ENCODE assay signal across 19 cellular contexts in the genomic region with DNA sequence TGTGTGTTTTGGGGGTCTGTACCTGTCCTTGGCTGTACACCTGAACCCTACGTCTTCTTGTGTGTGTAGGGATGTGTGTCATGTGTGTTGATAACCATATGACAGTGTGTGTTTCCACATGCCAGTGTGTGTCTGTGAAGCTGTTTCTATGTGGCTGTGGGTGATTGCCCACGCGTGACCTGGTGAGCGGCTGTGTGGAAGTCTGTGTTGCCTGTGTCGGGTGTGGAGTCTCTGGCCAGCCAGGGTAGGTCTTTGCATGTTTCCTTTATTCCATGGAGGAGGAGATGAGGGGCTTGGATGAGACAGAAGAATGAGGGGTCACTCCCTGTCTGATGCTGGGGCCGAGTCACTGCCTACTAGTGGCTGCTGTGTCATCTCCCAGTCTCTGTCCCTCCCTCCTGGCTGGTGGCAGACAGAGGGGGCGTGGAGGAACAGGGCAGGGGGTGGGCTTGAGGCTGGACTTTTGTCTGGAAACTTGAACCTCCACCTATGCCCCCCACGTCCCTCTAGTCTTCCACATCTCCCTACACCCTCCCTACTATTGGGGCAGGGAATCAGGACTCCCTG. TPM values are rescaled to one million over a fixed set of nuclear protein-coding genes. Genes with fewer than 3 reads are reported as not detected.
DNase-seq lines count a peak whose midpoint lies in the region; ATAC-seq and TF ChIP-seq lines count a peak whose summit lies in the region.
"Had no signal": no experiment of that assay in that cellular context is flagged by ENCODE, and none has a peak within 500 bp of the region (broad histone marks: within the 10 kb centered on the region; RNA-seq: fewer than 3 reads in every experiment).

No MANE protein-coding gene starts in this region.

- no peak overlapping the region for H3K27ac Mint-ChIP-seq in H9
- H3K27ac Mint-ChIP-seq in dendritic cell treated with granulocyte-macrophage colony-stimulating factor and Interleukin-4, amounts not matched to agents 40 ng/mL and 50 ng/mL, for 4 days: peak overlapping the region; percentile 68

- H3K4me1 Mint-ChIP-seq in H9: peaks cover 15 to 31% of the 10 kb centered on the region in 2 experiments
- peaks cover 42% of the 10 kb centered on the region for H3K4me1 Mint-ChIP-seq in dendritic cell treated with granulocyte-macrophage colony-stimulating factor and Interleukin-4, amounts not matched to agents 40 ng/mL and 50 ng/mL, for 4 days (ENCODE audit: low read depth)

- peaks cover 19% of the 10 kb centered on the region for H3K27me3 Mint-ChIP-seq in H9 (ENCODE audit: low read depth)
- H3K27me3 Mint-ChIP-seq in dendritic cell treated with granulocyte-macrophage colony-stimulating factor and Interleukin-4, amounts not matched to agents 40 ng/mL and 50 ng/mL, for 4 days: peaks cover 34% of the 10 kb centered on the region

- H3K27ac ChIP-seq in H9 (ENCODE audit: insufficient read length, low read depth, low read length) (no peak overlapping the region), trophoblast cell (ENCODE audit: low read depth, low read length) (no peak overlapping the region)
- H3K27ac ChIP-seq: prostate gland, vagina had no signal

- H3T11ph ChIP-seq in H9 (ENCODE audit: low read length): no peak overlapping the region

- H3K4me3 Mint-ChIP-seq in H9: no peak overlapping the region
- no peak overlapping the region for H3K4me3 Mint-ChIP-seq in dendritic cell treated with granulocyte-macrophage colony-stimulating factor and Interleukin-4, amounts not matched to agents 40 ng/mL and 50 ng/mL, for 4 days
- H3K4me3 Mint-ChIP-seq: natural killer cell had no signal

- H4K8ac ChIP-seq in H9 (replicated peaks; ENCODE audit: insufficient read length, low read depth, low read length) (no peak overlapping the region), trophoblast cell (ENCODE audit: low read depth, low read length) (peak overlapping the region; percentile 0)

- H4K12ac ChIP-seq in trophoblast cell (ENCODE audit: low read depth, low read length): no peak overlapping the region

- H2BK20ac ChIP-seq in H9 (ENCODE audit: low read depth, low read length, poor library complexity, severe bottlenecking): no peak overlapping the region

- no peaks in the 10 kb centered on the region for H3K36me3 Mint-ChIP-seq in H9 (ENCODE audit: insufficient read depth in 1 of 3, low read depth in 3 of 3)
- peaks cover 7% of the 10 kb centered on the region for H3K36me3 Mint-ChIP-seq in dendritic cell treated with granulocyte-macrophage colony-stimulating factor and Interleukin-4, amounts not matched to agents 40 ng/mL and 50 ng/mL, for 4 days (ENCODE audit: low read depth)
- H3K36me3 Mint-ChIP-seq: natural killer cell had no signal

- H2AK5ac ChIP-seq in H9 (ENCODE audit: insufficient read length, low read length) (no peak overlapping the region), trophoblast cell (ENCODE audit: low read length) (peak overlapping the region; percentile 14)

- no peak for DNase-seq in H9
- no peak for DNase-seq in trophoblast cell
- DNase-seq in left colon: no peak
- no peak for DNase-seq in NCI-H82 treated with DMSO at 0.1 percent for 48 hours (lab: John Stamatoyannopoulos, UW; ENCODE audit: unreplicated experiment)
- DNase-seq: activated CD4-positive, alpha-beta T cell treated with anti-CD3 and anti-CD28 coated beads, Interleukin-2, amount 50 U/mL, for 4 hours; activated naive CD4-positive, alpha-beta T cell; activated T-cell treated with anti-CD3 and anti-CD28 coated beads for 4 hours; anterior cingulate cortex; Calu3; cerebellar nuclear complex; kidney; natural killer cell; NCI-H2029 treated with DMSO at 0.1 percent for 48 hours; NCI-H446 treated with DMSO at 0.1 percent for 48 hours; small intestine; stimulated activated CD4-positive, alpha-beta T cell treated with anti-CD3 and anti-CD28 coated beads, Interleukin-4, amount 100 ng/mL, for 1 hour had no signal

- H3K18ac ChIP-seq in H9 (ENCODE audit: insufficient read length, low read depth, low read length): peak overlapping the region; percentile 54
- H3K18ac ChIP-seq in trophoblast cell (ENCODE audit: low read length): peak overlapping the region; percentile 77

- H4K20me1 ChIP-seq in H9 (ENCODE audit: control insufficient read depth, insufficient read depth, insufficient read length): no peaks in the 10 kb centered on the region

- H3K4me2 ChIP-seq in H9 (ENCODE audit: insufficient read depth, insufficient read length, low read length) (no peak overlapping the region), trophoblast cell (ENCODE audit: low read length) (no peak overlapping the region)

- H3K9ac ChIP-seq in H9 (ENCODE audit: extremely low read depth, insufficient read length, low read length) (no peak overlapping the region), trophoblast cell (ENCODE audit: low read length) (no peak overlapping the region)

- no peak overlapping the region for H2BK15ac ChIP-seq in H9 (ENCODE audit: low read depth, low read length)

- H2BK5ac ChIP-seq in H9 (ENCODE audit: insufficient read length, low read length) (no peak overlapping the region), trophoblast cell (ENCODE audit: low read depth, low read length, poor library complexity) (peak overlapping the region; percentile 3)

- no peak overlapping the region for H2BK12ac ChIP-seq in H9 (ENCODE audit: insufficient read length, low read depth, low read length)
- H2BK12ac ChIP-seq in trophoblast cell (ENCODE audit: low read length): peak overlapping the region; percentile 2

- H2BK120ac ChIP-seq in H9 (ENCODE audit: low read depth, low read length, poor library complexity, severe bottlenecking) (no peak overlapping the region), trophoblast cell (ENCODE audit: insufficient read depth, low read length, poor library complexity) (peak overlapping the region; percentile 0)

- H3K79me1 ChIP-seq in H9 (ENCODE audit: insufficient read depth, low read depth, low read length, poor library complexity, severe bottlenecking) (no peaks in the 10 kb centered on the region), trophoblast cell (ENCODE audit: low read length) (peaks cover 9% of the 10 kb centered on the region)

- no peaks in the 10 kb centered on the region for H3K36me3 ChIP-seq in trophoblast cell (ENCODE audit: control insufficient read depth in 1 of 2, insufficient read depth in 2 of 2, low read length in 2 of 2)
- H3K36me3 ChIP-seq: prostate gland, vagina had no signal

- no peak overlapping the region for H4K5ac ChIP-seq in H9 (ENCODE audit: insufficient read length, low read depth, low read length)

- H4K91ac ChIP-seq in H9 (ENCODE audit: insufficient read length, low read depth, low read length): no peak overlapping the region
- H4K91ac ChIP-seq in trophoblast cell (ENCODE audit: low read depth, low read length): peak overlapping the region; percentile 12

- H3K4me1 ChIP-seq in H9 (ENCODE audit: insufficient read depth, low read length) (no peaks in the 10 kb centered on the region), trophoblast cell (ENCODE audit: control insufficient read depth in 1 of 2, insufficient read depth in 2 of 2, low read length in 2 of 2) (peaks cover 8 to 10% of the 10 kb centered on the region in 2 experiments)

- intact Hi-C loops in dendritic cell treated with granulocyte-macrophage colony-stimulating factor and Interleukin-4, amounts not matched to agents 40 ng/mL and 50 ng/mL, for 4 days (cut with micrococcal nuclease): no loop called here
- intact Hi-C loops in left colon (cut with DNase I, micrococcal nuclease): no loop called here

- TF ChIP-seq CTCF in H9 (conservative IDR thresholded peaks at IDR 0.05): no peak

- no peak overlapping the region for H3K4ac ChIP-seq in H9 (ENCODE audit: low read depth, low read length)
- H3K4ac ChIP-seq in trophoblast cell (ENCODE audit: low read depth, low read length): no peak overlapping the region

- no CpG with 5 or more reads among the region's 8 CpGs for WGBS in H9 (ENCODE audit: extremely low coverage, insufficient read length, low lambda C conversion rate)
- no CpG with 5 or more reads among the region's 8 CpGs for WGBS in trophoblast cell (ENCODE audit: extremely low coverage, insufficient coverage, insufficient read length)

- no peaks in the 10 kb centered on the region for H3K9me3 ChIP-seq in H9 (ENCODE audit: control insufficient read depth, low read depth, low read length)
- H3K9me3 ChIP-seq in trophoblast cell (ENCODE audit: insufficient read depth, low read depth, low read length): peaks cover 1% of the 10 kb centered on the region
- H3K9me3 ChIP-seq: prostate gland, vagina had no signal

- peaks cover 19% of the 10 kb centered on the region for H3K23me2 ChIP-seq in H9 (ENCODE audit: insufficient read length, low read depth, low read length, poor library complexity, severe bottlenecking)

- H3K14ac ChIP-seq in H9 (ENCODE audit: insufficient read depth, low read length) (no peak overlapping the region), trophoblast cell (ENCODE audit: low read length) (peak overlapping the region; percentile 15)

- H3K27me3 ChIP-seq in H9 (ENCODE audit: insufficient read depth, low read length): no peaks in the 10 kb centered on the region; the same call in 1 of the 2 replicates
- H3K27me3 ChIP-seq in trophoblast cell (ENCODE audit: insufficient read depth, low read length): no peaks in the 10 kb centered on the region
- H3K27me3 ChIP-seq: vagina had no signal

- ATAC-seq in left colon: no peak
- ATAC-seq: natural killer cell had no signal

- H3K9me3 Mint-ChIP-seq in H9: no peaks in the 10 kb centered on the region; a peak in 1 of 5 replicates
- H3K9me3 Mint-ChIP-seq in dendritic cell treated with granulocyte-macrophage colony-stimulating factor and Interleukin-4, amounts not matched to agents 40 ng/mL and 50 ng/mL, for 4 days: no peaks in the 10 kb centered on the region
- H3K9me3 Mint-ChIP-seq: natural killer cell had no signal

- no peak overlapping the region for H3K23ac ChIP-seq in H9 (ENCODE audit: insufficient read length, low read depth, low read length)
- H3K23ac ChIP-seq in trophoblast cell (ENCODE audit: low read length): peak overlapping the region; percentile 23

- H3K79me2 ChIP-seq in H9 (ENCODE audit: insufficient read depth, low read length) (no peaks in the 10 kb centered on the region), trophoblast cell (ENCODE audit: control insufficient read depth, insufficient read depth, low read length, poor library complexity) (peaks cover 2% of the 10 kb centered on the region)

- H2AFZ ChIP-seq in H9 (ENCODE audit: low read length) (no peak overlapping the region), trophoblast cell (ENCODE audit: insufficient read depth, low read length, poor library complexity) (peak overlapping the region; percentile 25)

- H3K56ac ChIP-seq in H9 (ENCODE audit: insufficient read length, low read depth, low read length): no peak overlapping the region

- H3K4me3 ChIP-seq in trophoblast cell (ENCODE audit: low read depth, low read length): no peak overlapping the region
- H3K4me3 ChIP-seq: prostate gland, vagina had no signal

RNA-seq across cellular contexts. Expression of a gene that starts 2.9 kb away (rescaled TPM):
- total RNA-seq in H9 (2021) (1.7 and 2.5 TPM in 2 replicates), left colon (10 to 100 TPM in 1 of 2 donors, 1 to 10 TPM in 1; 4.4 to 46.0 TPM)
- 37.2 and 40.1 TPM in 2 replicates for polyA plus RNA-seq in trophoblast cell (2013)

RNA-seq across cellular contexts. Expression of a gene that starts 31.9 kb away (rescaled TPM):
- total RNA-seq in H9 (2021): 18.9 and 20.1 TPM in 2 replicates
- polyA plus RNA-seq in trophoblast cell (2013): 68.7 and 72.2 TPM in 2 replicates
- total RNA-seq in left colon: 1 to 10 TPM; 3.4 to 6.1 TPM

RNA-seq across cellular contexts. Expression of a gene that starts 33.3 kb away (rescaled TPM):
- total RNA-seq in H9 (2021) (7.7 and 8.1 TPM in 2 replicates), left colon (1 to 10 TPM in 1 of 2 donors, under 1 TPM in 1; 0.37 to 1.6 TPM)
- 32.0 and 34.1 TPM in 2 replicates for polyA plus RNA-seq in trophoblast cell (2013)

RNA-seq across cellular contexts. Expression of a gene that starts 41.2 kb away (rescaled TPM):
- 62.4 and 66.7 TPM in 2 replicates for total RNA-seq in H9 (2021)
- 56.9 and 58.5 TPM in 2 replicates for polyA plus RNA-seq in trophoblast cell (2013)
- total RNA-seq in left colon: 10 to 100 TPM; 37.1 to 43.6 TPM

RNA-seq across cellular contexts. Expression of a gene that starts 42.3 kb away (rescaled TPM):
- 157 and 162 TPM in 2 replicates for total RNA-seq in H9 (2021)
- 229 and 249 TPM in 2 replicates for polyA plus RNA-seq in trophoblast cell (2013)
- total RNA-seq in left colon: 100 to 1,000 TPM; 218 to 260 TPM
